Comparison of ENCODE assay signal across 13 cellular contexts in genomic region chr11:64853709-64854108, GRCh38. TPM values are rescaled to one million over a fixed set of nuclear protein-coding genes. Genes with fewer than 3 reads are reported as not detected.
DNase-seq lines count a peak whose midpoint lies in the region; ATAC-seq, FAIRE-seq and TF ChIP-seq lines count a peak whose summit lies in the region.
"Had no signal": no experiment of that assay in that cellular context is flagged by ENCODE, and none has a peak within 500 bp of the region (broad histone marks: within the 10 kb centered on the region; RNA-seq: fewer than 3 reads in every experiment).

No MANE protein-coding gene starts in this region.

- H3K27me3 Mint-ChIP-seq in activated naive CD4-positive, alpha-beta T cell treated with anti-CD3 and anti-CD28 coated beads, Interleukin-2, amount 10 ng/mL, durations not matched to agents 7 days and 5 days: no peaks in the 10 kb centered on the region
- no peaks in the 10 kb centered on the region for H3K27me3 Mint-ChIP-seq in T-helper 2 cell treated with Interferon-gamma antibody and Interleukin-4, amounts not matched to agents 5 μg/mL and 100 μg/mL, for 36 hours (ENCODE audit: low read depth)
- H3K27me3 Mint-ChIP-seq: progenitor cell of endocrine pancreas had no signal

- no peak for FAIRE-seq in RCC 7860 (lab: Jason Lieb, UNC)
- FAIRE-seq: astrocyte had no signal

- peaks cover 96% of the 10 kb centered on the region for H3K4me1 Mint-ChIP-seq in activated naive CD4-positive, alpha-beta T cell treated with anti-CD3 and anti-CD28 coated beads, Interleukin-2, amount 10 ng/mL, durations not matched to agents 7 days and 5 days
- peaks cover 58% of the 10 kb centered on the region for H3K4me1 Mint-ChIP-seq in T-helper 2 cell treated with Interferon-gamma antibody and Interleukin-4, amounts not matched to agents 5 μg/mL and 100 μg/mL, for 36 hours (ENCODE audit: low read depth)

- H3K27me3 ChIP-seq in gastroesophageal sphincter: no peaks in the 10 kb centered on the region
- no peaks in the 10 kb centered on the region for H3K27me3 ChIP-seq in thymus (ENCODE audit: control insufficient read depth, insufficient read depth)

- no peak for TF ChIP-seq EP300 in gastroesophageal sphincter (IDR thresholded peaks at IDR 0.05)

- H3K27ac ChIP-seq in gastroesophageal sphincter (peak overlapping the region in 3 of 4 donors; percentile 90 to 97 (median 97)), thymus (ENCODE audit: low read depth) (peak overlapping the region; percentile 82)
- H3K27ac ChIP-seq: WERI-Rb-1 had no signal

- peaks cover 0 to 42% of the 10 kb centered on the region in 2 donors for H3K36me3 ChIP-seq in gastroesophageal sphincter
- peaks cover 40% of the 10 kb centered on the region for H3K36me3 ChIP-seq in thymus (ENCODE audit: control insufficient read depth, insufficient read depth)

- H3K9me3 Mint-ChIP-seq in activated naive CD4-positive, alpha-beta T cell treated with anti-CD3 and anti-CD28 coated beads, Interleukin-2, amount 10 ng/mL, durations not matched to agents 7 days and 5 days: no peaks in the 10 kb centered on the region
- no peaks in the 10 kb centered on the region for H3K9me3 Mint-ChIP-seq in T-helper 2 cell treated with Interferon-gamma antibody and Interleukin-4, amounts not matched to agents 5 μg/mL and 100 μg/mL, for 36 hours

- WGBS in gastroesophageal sphincter (ENCODE audit: low coverage in 1 of 2), 2 donors: 73 to 81% methylated on average over 17 to 19 of the region's 27 CpGs
- 52% methylated on average over 27 of the region's 27 CpGs for WGBS in thymus

- peaks cover 15 to 99% (median 72%) of the 10 kb centered on the region in 3 donors for H3K4me1 ChIP-seq in gastroesophageal sphincter
- H3K4me1 ChIP-seq in thymus (ENCODE audit: control insufficient read depth, insufficient read depth, low read length): peaks cover 53% of the 10 kb centered on the region

- H3K36me3 Mint-ChIP-seq in activated naive CD4-positive, alpha-beta T cell treated with anti-CD3 and anti-CD28 coated beads, Interleukin-2, amount 10 ng/mL, durations not matched to agents 7 days and 5 days: peaks cover 56% of the 10 kb centered on the region
- peaks cover 50% of the 10 kb centered on the region for H3K36me3 Mint-ChIP-seq in T-helper 2 cell treated with Interferon-gamma antibody and Interleukin-4, amounts not matched to agents 5 μg/mL and 100 μg/mL, for 36 hours (ENCODE audit: low read depth)

- H3K9me3 ChIP-seq in gastroesophageal sphincter (no peaks in the 10 kb centered on the region), thymus (ENCODE audit: control insufficient read depth) (no peaks in the 10 kb centered on the region)

- DNase-seq in activated naive CD4-positive, alpha-beta T cell treated with anti-CD3 and anti-CD28 coated beads, Interleukin-2, amount 10 ng/mL, durations not matched to agents 7 days and 5 days: peak; percentile 54
- no peak for DNase-seq in activated naive CD4-positive, alpha-beta T cell treated with Interleukin-2 at 50 U/mL for 16 hours
- no peak for DNase-seq in T-helper 2 cell treated with Interferon-gamma antibody and Interleukin-4, amounts not matched to agents 5 μg/mL and 100 μg/mL, for 36 hours (ENCODE audit: low spot score)
- DNase-seq in SKM-1 (lab: John Stamatoyannopoulos, UW; ENCODE audit: unreplicated experiment) (no peak), RCC 7860 (ENCODE audit: low spot score) (no peak)
- DNase-seq: NCI-H1930, WERI-Rb-1 had no signal

- H3K27ac Mint-ChIP-seq in activated naive CD4-positive, alpha-beta T cell treated with anti-CD3 and anti-CD28 coated beads, Interleukin-2, amount 10 ng/mL, durations not matched to agents 7 days and 5 days: peak overlapping the region; percentile 88
- H3K27ac Mint-ChIP-seq in T-helper 2 cell treated with Interferon-gamma antibody and Interleukin-4, amounts not matched to agents 5 μg/mL and 100 μg/mL, for 36 hours: peak overlapping the region; percentile 85
- H3K27ac Mint-ChIP-seq: progenitor cell of endocrine pancreas had no signal

- no peak overlapping the region for H3K4me3 ChIP-seq in gastroesophageal sphincter
- no peak overlapping the region for H3K4me3 ChIP-seq in thymus (ENCODE audit: low read length)

- TF ChIP-seq CTCF in gastroesophageal sphincter (IDR thresholded peaks at IDR 0.05): no peak

- H3K4me3 Mint-ChIP-seq in activated naive CD4-positive, alpha-beta T cell treated with anti-CD3 and anti-CD28 coated beads, Interleukin-2, amount 10 ng/mL, durations not matched to agents 7 days and 5 days: peak overlapping the region; percentile 31
- H3K4me3 Mint-ChIP-seq in T-helper 2 cell treated with Interferon-gamma antibody and Interleukin-4, amounts not matched to agents 5 μg/mL and 100 μg/mL, for 36 hours: no peak overlapping the region

- TF ChIP-seq POLR2A in gastroesophageal sphincter (IDR thresholded peaks at IDR 0.05): no peak

- ATAC-seq in gastroesophageal sphincter (no peak), HG02588 (IDR thresholded peaks at IDR 0.05; ENCODE audit: unreplicated experiment) (no peak)
- ATAC-seq: esophagus mucosa had no signal

- CTCF ChIA-PET in activated naive CD4-positive, alpha-beta T cell treated with anti-CD3 and anti-CD28 coated beads, Interleukin-2, amount 10 ng/mL, durations not matched to agents 7 days and 5 days (lab: Charles Lee): interaction anchor here (1.0 to 16.4 kb wide), 6 partner anchors 9 to 257 kb away, joined by 3 to 592 read pairs (median 5); partner anchors contain the start of genes CDC42BPG and EHD1

RNA-seq across cellular contexts. Expression of gene CDC42BPG, which starts 9.3 kb away (rescaled TPM):
- total RNA-seq in gastroesophageal sphincter: under 1 TPM; 0.08 to 0.94 (median 0.22) TPM
- polyA plus RNA-seq in thymus: 7.4 TPM

RNA-seq across cellular contexts. Expression of gene EHD1, which starts 24.7 kb away (rescaled TPM):
- 100 to 1,000 TPM in 2 of 4 donors, 10 to 100 TPM in 2; 92.1 to 188 (median 101) TPM for total RNA-seq in gastroesophageal sphincter
- polyA plus RNA-seq in thymus: 32.3 TPM

RNA-seq across cellular contexts. Expression of gene MEN1, which starts 43.4 kb away (rescaled TPM):
- total RNA-seq in gastroesophageal sphincter: 10 to 100 TPM in 2 of 4 donors, 1 to 10 TPM in 2; 7.1 to 20.9 (median 11.6) TPM
- 33.4 TPM for polyA plus RNA-seq in thymus

RNA-seq across cellular contexts. Expression of gene MAP4K2, which starts 50.7 kb away (rescaled TPM):
- total RNA-seq in gastroesophageal sphincter: 10 to 100 TPM; 17.6 to 24.0 (median 19.6) TPM
- 37.6 TPM for polyA plus RNA-seq in thymus
